7 cellular contexts compared by ENCODE assay signal in genomic region chr17:30559196-30559545, GRCh38.
A peak's percentile ranks its signal among the peaks of the same experiment; 100 is the strongest.
DNase-seq lines count a peak whose midpoint lies in the region; ATAC-seq, FAIRE-seq and TF ChIP-seq lines count a peak whose summit lies in the region.
"Not testable (repeated sequence)": the region's sequence is repeated elsewhere in the genome, so short reads cannot be mapped to it uniquely, and the experiment has no call there.

No MANE protein-coding gene starts in this region.

- not testable (repeated sequence) for H2BK20ac ChIP-seq in H9 (ENCODE audit: low read depth, low read length, poor library complexity, severe bottlenecking)

- POLR2A ChIA-PET in activated naive CD8-positive, alpha-beta T cell treated with anti-CD3 and anti-CD28 coated beads, Interleukin-2, amount 10 ng/mL, durations not matched to agents 7 days and 5 days (lab: Charles Lee); HepG2 (lab: Yijun Ruan, JAX): not testable (repeated sequence)

- not testable (repeated sequence) for H2BK15ac ChIP-seq in H9 (ENCODE audit: low read depth, low read length)

- not testable (repeated sequence) for H3K36me3 Mint-ChIP-seq in H9 (ENCODE audit: insufficient read depth in 1 of 3, low read depth in 3 of 3); activated CD8-positive, alpha-beta memory T cell treated with anti-CD3 and anti-CD28 coated beads, Interleukin-2, amount 10 ng/mL, durations not matched to agents 7 days and 5 days; activated naive CD8-positive, alpha-beta T cell treated with anti-CD3 and anti-CD28 coated beads, Interleukin-2, amount 10 ng/mL, durations not matched to agents 7 days and 5 days; osteocyte (ENCODE audit: unreplicated experiment); type B pancreatic cell

- H3K4me3 ChIP-seq in right atrium auricular region; HepG2 (replicated peaks in 1 of 3; ENCODE audit: insufficient read depth in 1 of 3, low read depth in 2 of 3, low read length in 3 of 3): not testable (repeated sequence)

- not testable (repeated sequence) for H3K27ac ChIP-seq in H9 (ENCODE audit: insufficient read length, low read depth, low read length); right atrium auricular region; HepG2 (ENCODE audit: extremely low read length, insufficient read depth, low read length)

- H3K4me2 ChIP-seq in H9 (ENCODE audit: insufficient read depth, insufficient read length, low read length): not testable (repeated sequence)
- peak overlapping the region; percentile 7; the same call in 1 of the 2 replicates for H3K4me2 ChIP-seq in HepG2 (ENCODE audit: low read depth, low read length)

- H3K9ac ChIP-seq in H9 (ENCODE audit: extremely low read depth, insufficient read length, low read length); HepG2 (ENCODE audit: insufficient read depth, low read depth, low read length): not testable (repeated sequence)

- not testable (repeated sequence) for H4K8ac ChIP-seq in H9 (replicated peaks; ENCODE audit: insufficient read length, low read depth, low read length)

- not testable (repeated sequence) for H3K23me2 ChIP-seq in H9 (ENCODE audit: insufficient read length, low read depth, low read length, poor library complexity, severe bottlenecking)

- FAIRE-seq in HepG2 (lab: Jason Lieb, UNC): not testable (repeated sequence)

- H3K9me3 ChIP-seq in H9 (ENCODE audit: control insufficient read depth, low read depth, low read length); right atrium auricular region; HepG2 (ENCODE audit: low read length): not testable (repeated sequence)

- not testable (repeated sequence) for BruUV-seq in HepG2 (replicated peaks; lab: Mats Ljungman, UMichigan)

- not testable (repeated sequence) for H3K23ac ChIP-seq in H9 (ENCODE audit: insufficient read length, low read depth, low read length)

- not testable (repeated sequence) for H2BK120ac ChIP-seq in H9 (ENCODE audit: low read depth, low read length, poor library complexity, severe bottlenecking)

- not testable (repeated sequence) for H2AK5ac ChIP-seq in H9 (ENCODE audit: insufficient read length, low read length)

- intact Hi-C loops in HepG2 (cut with micrococcal nuclease; ENCODE audit: unreplicated experiment): not testable (repeated sequence)

- H3K27me3 ChIP-seq in H9 (ENCODE audit: insufficient read depth, low read length); right atrium auricular region; HepG2 (ENCODE audit: control insufficient read depth in 1 of 2, insufficient read depth in 2 of 2, low read length in 2 of 2): not testable (repeated sequence)

- H3K79me2 ChIP-seq in H9 (ENCODE audit: insufficient read depth, low read length); HepG2 (ENCODE audit: insufficient read depth, low read length): not testable (repeated sequence)

- H3K4me1 ChIP-seq in H9 (ENCODE audit: insufficient read depth, low read length); right atrium auricular region: not testable (repeated sequence)
- H3K4me1 ChIP-seq in HepG2 (ENCODE audit: insufficient read depth, low read length): peaks cover 57% of the 10 kb centered on the region

- TF ChIP-seq POLR2A in HepG2 (IDR thresholded peaks at IDR 0.05; ENCODE audit: insufficient read depth in 1 of 2, low read depth in 2 of 2, low read length in 2 of 2): not testable (repeated sequence)

- not testable (repeated sequence) for H3T11ph ChIP-seq in H9 (ENCODE audit: low read length)

- H3K14ac ChIP-seq in H9 (ENCODE audit: insufficient read depth, low read length): not testable (repeated sequence)

- not testable (repeated sequence) for H3K56ac ChIP-seq in H9 (ENCODE audit: insufficient read length, low read depth, low read length)

- H2BK12ac ChIP-seq in H9 (ENCODE audit: insufficient read length, low read depth, low read length): not testable (repeated sequence)

- CTCF ChIA-PET in activated CD8-positive, alpha-beta memory T cell treated with anti-CD3 and anti-CD28 coated beads, Interleukin-2, amount 10 ng/mL, durations not matched to agents 7 days and 5 days (lab: Charles Lee); HepG2 (lab: Yijun Ruan, JAX; ENCODE audit: low intra/inter-chr PET ratio, low total read pairs): not testable (repeated sequence)

- H3K27me3 Mint-ChIP-seq in H9 (ENCODE audit: low read depth); activated naive CD8-positive, alpha-beta T cell treated with anti-CD3 and anti-CD28 coated beads, Interleukin-2, amount 10 ng/mL, durations not matched to agents 7 days and 5 days; type B pancreatic cell: not testable (repeated sequence)
- H3K27me3 Mint-ChIP-seq in activated CD8-positive, alpha-beta memory T cell treated with anti-CD3 and anti-CD28 coated beads, Interleukin-2, amount 10 ng/mL, durations not matched to agents 7 days and 5 days: peaks cover 13% of the 10 kb centered on the region
- peaks cover 17% of the 10 kb centered on the region for H3K27me3 Mint-ChIP-seq in osteocyte (ENCODE audit: unreplicated experiment)

- DNase-seq in H9: peak; percentile 29
- peak; percentile 22 for DNase-seq in activated CD8-positive, alpha-beta memory T cell treated with anti-CD3 and anti-CD28 coated beads, Interleukin-2, amount 10 ng/mL, durations not matched to agents 7 days and 5 days
- peak; percentile 17 for DNase-seq in activated naive CD8-positive, alpha-beta T cell treated with anti-CD3 and anti-CD28 coated beads, Interleukin-2, amount 10 ng/mL, durations not matched to agents 7 days and 5 days
- peak; percentile 54 for DNase-seq in right atrium auricular region (ENCODE audit: low spot score)
- DNase-seq in HepG2 (ENCODE audit: low spot score): not testable (repeated sequence)
- peak; percentile 68 for DNase-seq in osteocyte (ENCODE audit: extremely low spot score, unreplicated experiment)
- DNase-seq in type B pancreatic cell (ENCODE audit: extremely low spot score, unreplicated experiment): peak; percentile 54

- H3K9me3 Mint-ChIP-seq in H9; activated CD8-positive, alpha-beta memory T cell treated with anti-CD3 and anti-CD28 coated beads, Interleukin-2, amount 10 ng/mL, durations not matched to agents 7 days and 5 days (ENCODE audit: low read depth); activated naive CD8-positive, alpha-beta T cell treated with anti-CD3 and anti-CD28 coated beads, Interleukin-2, amount 10 ng/mL, durations not matched to agents 7 days and 5 days; osteocyte (ENCODE audit: unreplicated experiment); type B pancreatic cell: not testable (repeated sequence)

- not testable (repeated sequence) for TF ChIP-seq RAD21 in HepG2 (CRISPR knock-in tag; IDR thresholded peaks at IDR 0.05)

- not testable (repeated sequence) for H2AFZ ChIP-seq in H9 (ENCODE audit: low read length); HepG2 (ENCODE audit: low read length)

- H3K36me3 ChIP-seq in right atrium auricular region; HepG2 (replicated peaks in 1 of 2; ENCODE audit: control insufficient read depth in 1 of 2, insufficient read depth in 2 of 2, low read length in 2 of 2): not testable (repeated sequence)

- H3K4me1 Mint-ChIP-seq in H9; activated CD8-positive, alpha-beta memory T cell treated with anti-CD3 and anti-CD28 coated beads, Interleukin-2, amount 10 ng/mL, durations not matched to agents 7 days and 5 days; activated naive CD8-positive, alpha-beta T cell treated with anti-CD3 and anti-CD28 coated beads, Interleukin-2, amount 10 ng/mL, durations not matched to agents 7 days and 5 days; osteocyte (ENCODE audit: unreplicated experiment); type B pancreatic cell (ENCODE audit: unreplicated experiment): not testable (repeated sequence)

- not testable (repeated sequence) for TF ChIP-seq EP300 in HepG2 (IDR thresholded peaks at IDR 0.05; ENCODE audit: low read depth in 2 of 2, low read length in 2 of 2); HepG2 (CRISPR knock-in tag; IDR thresholded peaks at IDR 0.05; ENCODE audit: borderline replicate concordance)

- no CpG with 5 or more reads among the region's 8 CpGs for WGBS in H9 (ENCODE audit: extremely low coverage, insufficient read length, low lambda C conversion rate)
- WGBS in HepG2 (ENCODE audit: low lambda C conversion rate): no CpG with 5 or more reads among the region's 8 CpGs

- not testable (repeated sequence) for ATAC-seq in activated CD8-positive, alpha-beta memory T cell treated with anti-CD3 and anti-CD28 coated beads, Interleukin-2, amount 10 ng/mL, durations not matched to agents 7 days and 5 days; activated naive CD8-positive, alpha-beta T cell treated with anti-CD3 and anti-CD28 coated beads, Interleukin-2, amount 10 ng/mL, durations not matched to agents 7 days and 5 days (ENCODE audit: low read depth); HepG2

- H4K91ac ChIP-seq in H9 (ENCODE audit: insufficient read length, low read depth, low read length): not testable (repeated sequence)

- not testable (repeated sequence) for H3K18ac ChIP-seq in H9 (ENCODE audit: insufficient read length, low read depth, low read length)

- H3K4me3 Mint-ChIP-seq in H9; activated CD8-positive, alpha-beta memory T cell treated with anti-CD3 and anti-CD28 coated beads, Interleukin-2, amount 10 ng/mL, durations not matched to agents 7 days and 5 days; activated naive CD8-positive, alpha-beta T cell treated with anti-CD3 and anti-CD28 coated beads, Interleukin-2, amount 10 ng/mL, durations not matched to agents 7 days and 5 days; osteocyte (ENCODE audit: unreplicated experiment); type B pancreatic cell: not testable (repeated sequence)

- not testable (repeated sequence) for H2BK5ac ChIP-seq in H9 (ENCODE audit: insufficient read length, low read length)

- not testable (repeated sequence) for H3K79me1 ChIP-seq in H9 (ENCODE audit: insufficient read depth, low read depth, low read length, poor library complexity, severe bottlenecking)

- not testable (repeated sequence) for TF ChIP-seq CTCF in H9 (conservative IDR thresholded peaks at IDR 0.05); right atrium auricular region (IDR thresholded peaks at IDR 0.05); HepG2 (CRISPR knock-in tag; IDR thresholded peaks at IDR 0.05); osteocyte (IDR thresholded peaks at IDR 0.05); type B pancreatic cell (conservative IDR thresholded peaks at IDR 0.05)

- in situ Hi-C loops in HepG2 (cut with HindIII; ENCODE audit: extremely low pct_ligation_motif_present, low pct_unique_long_range_greater_than_20kb): not testable (repeated sequence)

- H3K27ac Mint-ChIP-seq in H9; activated CD8-positive, alpha-beta memory T cell treated with anti-CD3 and anti-CD28 coated beads, Interleukin-2, amount 10 ng/mL, durations not matched to agents 7 days and 5 days; activated naive CD8-positive, alpha-beta T cell treated with anti-CD3 and anti-CD28 coated beads, Interleukin-2, amount 10 ng/mL, durations not matched to agents 7 days and 5 days; osteocyte (ENCODE audit: unreplicated experiment); type B pancreatic cell: not testable (repeated sequence)

- H4K20me1 ChIP-seq in H9 (ENCODE audit: control insufficient read depth, insufficient read depth, insufficient read length); HepG2 (ENCODE audit: insufficient read depth, low read length): not testable (repeated sequence)

- H4K5ac ChIP-seq in H9 (ENCODE audit: insufficient read length, low read depth, low read length): not testable (repeated sequence)

- H3K4ac ChIP-seq in H9 (ENCODE audit: low read depth, low read length): not testable (repeated sequence)
